ENCODE assay signal across 8 cellular contexts in genomic region chr10:71319042-71319799, GRCh38. TPM values are rescaled to one million over a fixed set of nuclear protein-coding genes. Genes with fewer than 3 reads are reported as not detected.
DNase-seq lines count a peak whose midpoint lies in the region; ATAC-seq and TF ChIP-seq lines count a peak whose summit lies in the region.

TSS of gene SLC29A3 (plus strand) at chr10:71319259. CDS start at chr10:71319310, 51 bp downstream.

- peak; percentile 90 for DNase-seq in AG08395 (ENCODE audit: low spot score)
- peak; percentile 81 for DNase-seq in NCI-H460 (ENCODE audit: extremely low read depth, low read depth)
- peak; percentile 87 for DNase-seq in activated CD4-positive, alpha-beta T cell treated with anti-CD3 and anti-CD28 coated beads, Interleukin-2, amount 10 ng/mL, durations not matched to agents 7 days and 5 days
- DNase-seq in stimulated activated CD4-positive, alpha-beta T cell treated with anti-CD3 and anti-CD28 coated beads, Interleukin-4, amount 100 ng/mL, for 1 hour, result peak; percentile 84

- TF ChIP-seq RAD21 in liver (IDR thresholded peaks at IDR 0.05), result peak; percentile 81 to 85

- peaks cover 0 to 10% (median 6%) of the 10 kb centered on the region in 4 donors for H3K36me3 ChIP-seq in liver (ENCODE audit: control insufficient read depth in 4 of 4, insufficient read depth in 3 of 4, low read depth in 1 of 4, low read length in 3 of 4)

- CTCF ChIA-PET in activated CD4-positive, alpha-beta T cell treated with anti-CD3 and anti-CD28 coated beads, Interleukin-2, amount 10 ng/mL, durations not matched to agents 7 days and 5 days (lab: Charles Lee), result interaction anchor here (0.5 to 1.8 kb wide), 11 partner anchors 8 to 494 kb away, joined by 3 to 6 read pairs (median 4); no protein-coding TSS in a partner anchor

- TF ChIP-seq POLR2A in GM18526 (IDR thresholded peaks at IDR 0.05; ENCODE audit: extremely low read depth, insufficient read length), result peak; percentile 65

- peak within 1 kb of the TSS; percentile 64 to 86 (median 66) for H3K4me3 ChIP-seq in liver (ENCODE audit: low read depth in 1 of 3, low read length in 3 of 3)

- under 1% methylated on average over 62 of the region's 62 CpGs for WGBS in liver

- peak within 1 kb of the TSS; percentile 86 for H3K27ac Mint-ChIP-seq in activated CD4-positive, alpha-beta T cell treated with anti-CD3 and anti-CD28 coated beads, Interleukin-2, amount 10 ng/mL, durations not matched to agents 7 days and 5 days
- peak within 1 kb of the TSS; percentile 90 for H3K27ac Mint-ChIP-seq in dendritic cell treated with granulocyte-macrophage colony-stimulating factor and Interleukin-4, amounts not matched to agents 40 ng/mL and 50 ng/mL, for 4 days

- H3K27me3 Mint-ChIP-seq in activated CD4-positive, alpha-beta T cell treated with anti-CD3 and anti-CD28 coated beads, Interleukin-2, amount 10 ng/mL, durations not matched to agents 7 days and 5 days, result no peaks in the 10 kb centered on the region
- no peaks in the 10 kb centered on the region for H3K27me3 Mint-ChIP-seq in dendritic cell treated with granulocyte-macrophage colony-stimulating factor and Interleukin-4, amounts not matched to agents 40 ng/mL and 50 ng/mL, for 4 days

- no peaks in the 10 kb centered on the region for H3K9me3 Mint-ChIP-seq in activated CD4-positive, alpha-beta T cell treated with anti-CD3 and anti-CD28 coated beads, Interleukin-2, amount 10 ng/mL, durations not matched to agents 7 days and 5 days
- H3K9me3 Mint-ChIP-seq in dendritic cell treated with granulocyte-macrophage colony-stimulating factor and Interleukin-4, amounts not matched to agents 40 ng/mL and 50 ng/mL, for 4 days, result no peaks in the 10 kb centered on the region

- H3K27me3 ChIP-seq in liver (ENCODE audit: control insufficient read depth in 4 of 4, insufficient read depth in 4 of 4, low read length in 3 of 4), result no peaks in the 10 kb centered on the region

- peak; percentile 74 for ATAC-seq in HG03135 (IDR thresholded peaks at IDR 0.05; ENCODE audit: unreplicated experiment)

- peaks cover 10% of the 10 kb centered on the region for H3K36me3 Mint-ChIP-seq in activated CD4-positive, alpha-beta T cell treated with anti-CD3 and anti-CD28 coated beads, Interleukin-2, amount 10 ng/mL, durations not matched to agents 7 days and 5 days (ENCODE audit: low read depth)
- H3K36me3 Mint-ChIP-seq in dendritic cell treated with granulocyte-macrophage colony-stimulating factor and Interleukin-4, amounts not matched to agents 40 ng/mL and 50 ng/mL, for 4 days (ENCODE audit: low read depth), result peaks cover 30% of the 10 kb centered on the region

- peak within 1 kb of the TSS; percentile 64 to 68 for H3K9ac ChIP-seq in liver (ENCODE audit: low read depth in 1 of 2, low read length in 2 of 2)

- peaks cover 3 to 19% (median 10%) of the 10 kb centered on the region in 4 donors for H3K4me1 ChIP-seq in liver (ENCODE audit: control insufficient read depth in 4 of 4, insufficient read depth in 4 of 4, low read length in 3 of 4)

- peak; percentile 68 for TF ChIP-seq CTCF in liver (IDR thresholded peaks at IDR 0.05; ENCODE audit: low read depth, low read length, missing input control)

- POLR2A ChIA-PET in activated CD4-positive, alpha-beta T cell treated with anti-CD3 and anti-CD28 coated beads, Interleukin-2, amount 10 ng/mL, durations not matched to agents 7 days and 5 days (lab: Charles Lee), result no interaction called here

- intact Hi-C loops in dendritic cell treated with granulocyte-macrophage colony-stimulating factor and Interleukin-4, amounts not matched to agents 40 ng/mL and 50 ng/mL, for 4 days (cut with micrococcal nuclease), result loop anchor here (1.0 to 10.0 kb wide), 8 partner anchors 58 to 726 kb away; no protein-coding TSS in a partner anchor

- H3K9me3 ChIP-seq in liver (ENCODE audit: control insufficient read depth in 4 of 4, low read length in 3 of 4), result no peaks in the 10 kb centered on the region

- peak within 1 kb of the TSS; percentile 73 to 78 for H3K27ac ChIP-seq in liver (ENCODE audit: low read depth in 1 of 2, low read length in 2 of 2)

- H3K4me1 Mint-ChIP-seq in activated CD4-positive, alpha-beta T cell treated with anti-CD3 and anti-CD28 coated beads, Interleukin-2, amount 10 ng/mL, durations not matched to agents 7 days and 5 days, result peaks cover 37% of the 10 kb centered on the region
- H3K4me1 Mint-ChIP-seq in dendritic cell treated with granulocyte-macrophage colony-stimulating factor and Interleukin-4, amounts not matched to agents 40 ng/mL and 50 ng/mL, for 4 days (ENCODE audit: low read depth), result peaks cover 77% of the 10 kb centered on the region

- H3K4me3 Mint-ChIP-seq in activated CD4-positive, alpha-beta T cell treated with anti-CD3 and anti-CD28 coated beads, Interleukin-2, amount 10 ng/mL, durations not matched to agents 7 days and 5 days, result peak within 1 kb of the TSS; percentile 90
- peak within 1 kb of the TSS; percentile 100 for H3K4me3 Mint-ChIP-seq in dendritic cell treated with granulocyte-macrophage colony-stimulating factor and Interleukin-4, amounts not matched to agents 40 ng/mL and 50 ng/mL, for 4 days

TF ChIP-seq in liver, 16 proteins besides CTCF, POLR2A, EP300 and RAD21:
- TF ChIP-seq YY1 (IDR thresholded peaks at IDR 0.05), result no peak
- TF ChIP-seq, protein P1, sequence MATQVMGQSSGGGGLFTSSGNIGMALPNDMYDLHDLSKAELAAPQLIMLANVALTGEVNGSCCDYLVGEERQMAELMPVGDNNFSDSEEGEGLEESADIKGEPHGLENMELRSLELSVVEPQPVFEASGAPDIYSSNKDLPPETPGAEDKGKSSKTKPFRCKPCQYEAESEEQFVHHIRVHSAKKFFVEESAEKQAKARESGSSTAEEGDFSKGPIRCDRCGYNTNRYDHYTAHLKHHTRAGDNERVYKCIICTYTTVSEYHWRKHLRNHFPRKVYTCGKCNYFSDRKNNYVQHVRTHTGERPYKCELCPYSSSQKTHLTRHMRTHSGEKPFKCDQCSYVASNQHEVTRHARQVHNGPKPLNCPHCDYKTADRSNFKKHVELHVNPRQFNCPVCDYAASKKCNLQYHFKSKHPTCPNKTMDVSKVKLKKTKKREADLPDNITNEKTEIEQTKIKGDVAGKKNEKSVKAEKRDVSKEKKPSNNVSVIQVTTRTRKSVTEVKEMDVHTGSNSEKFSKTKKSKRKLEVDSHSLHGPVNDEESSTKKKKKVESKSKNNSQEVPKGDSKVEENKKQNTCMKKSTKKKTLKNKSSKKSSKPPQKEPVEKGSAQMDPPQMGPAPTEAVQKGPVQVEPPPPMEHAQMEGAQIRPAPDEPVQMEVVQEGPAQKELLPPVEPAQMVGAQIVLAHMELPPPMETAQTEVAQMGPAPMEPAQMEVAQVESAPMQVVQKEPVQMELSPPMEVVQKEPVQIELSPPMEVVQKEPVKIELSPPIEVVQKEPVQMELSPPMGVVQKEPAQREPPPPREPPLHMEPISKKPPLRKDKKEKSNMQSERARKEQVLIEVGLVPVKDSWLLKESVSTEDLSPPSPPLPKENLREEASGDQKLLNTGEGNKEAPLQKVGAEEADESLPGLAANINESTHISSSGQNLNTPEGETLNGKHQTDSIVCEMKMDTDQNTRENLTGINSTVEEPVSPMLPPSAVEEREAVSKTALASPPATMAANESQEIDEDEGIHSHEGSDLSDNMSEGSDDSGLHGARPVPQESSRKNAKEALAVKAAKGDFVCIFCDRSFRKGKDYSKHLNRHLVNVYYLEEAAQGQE (IDR thresholded peaks at IDR 0.05), result no peak
- no peak for TF ChIP-seq ZBTB33 (IDR thresholded peaks at IDR 0.05)
- no peak for TF ChIP-seq HNF4A (conservative IDR thresholded peaks at IDR 0.05)
- TF ChIP-seq HNF4G (IDR thresholded peaks at IDR 0.05), result no peak
- TF ChIP-seq FOXA2 (IDR thresholded peaks at IDR 0.05), result no peak
- TF ChIP-seq RXRA (IDR thresholded peaks at IDR 0.05), result no peak
- no peak for TF ChIP-seq SP1 (IDR thresholded peaks at IDR 0.05)
- TF ChIP-seq NR2F2 (IDR thresholded peaks at IDR 0.05), result no peak
- TF ChIP-seq GABPA (IDR thresholded peaks at IDR 0.05 in 1 of 2, conservative IDR thresholded peaks at IDR 0.05 in 1 of 2), result no peak
- TF ChIP-seq, protein P2, sequence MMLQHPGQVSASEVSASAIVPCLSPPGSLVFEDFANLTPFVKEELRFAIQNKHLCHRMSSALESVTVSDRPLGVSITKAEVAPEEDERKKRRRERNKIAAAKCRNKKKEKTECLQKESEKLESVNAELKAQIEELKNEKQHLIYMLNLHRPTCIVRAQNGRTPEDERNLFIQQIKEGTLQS (IDR thresholded peaks at IDR 0.05), result no peak
- TF ChIP-seq, protein P3, sequence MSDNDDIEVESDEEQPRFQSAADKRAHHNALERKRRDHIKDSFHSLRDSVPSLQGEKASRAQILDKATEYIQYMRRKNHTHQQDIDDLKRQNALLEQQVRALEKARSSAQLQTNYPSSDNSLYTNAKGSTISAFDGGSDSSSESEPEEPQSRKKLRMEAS (IDR thresholded peaks at IDR 0.05), result no peak
- TF ChIP-seq FOXA1 (IDR thresholded peaks at IDR 0.05), result no peak

RNA-seq across cellular contexts. Expression of gene SLC29A3, which starts in this region (rescaled TPM):
- 3.8 and 4.1 TPM in 2 replicates for total RNA-seq in NCI-H460 (2014; rRNA removed; shearing (Covaris generic))
- polyA plus RNA-seq in NCI-H460 (2014; cell fraction: nucleus; rRNA removed), result 0.24 and 0.53 TPM in 2 replicates
- 1 to 10 TPM; 2.4 to 3.4 TPM for total RNA-seq in activated CD4-positive, alpha-beta T cell treated with anti-CD3 and anti-CD28 coated beads, Interleukin-2, amount 10 ng/mL, durations not matched to agents 7 days and 5 days
- 1 to 10 TPM; 3.1 to 5.7 TPM for total RNA-seq in liver
- 10 to 100 TPM in 1 of 2 donors, 1 to 10 TPM in 1; 4.8 to 11.9 TPM for polyA plus RNA-seq in liver

Comparison
In these comparisons a context has a peak if more than half of its experiments do, and no peak if none do; other contexts are left out.
1. Peak in every context shown above with its lines: DNase-seq, ATAC-seq, H3K4me3 ChIP-seq and H3K27ac ChIP-seq.